In genomic region chr17:43125967-43126910, GRCh38 we compare ENCODE assay signal across 8 cellular contexts. TPM values are rescaled to one million over a fixed set of nuclear protein-coding genes. Genes with fewer than 3 reads are reported as not detected.
DNase-seq lines count a peak whose midpoint lies in the region; ATAC-seq and TF ChIP-seq lines count a peak whose summit lies in the region.

No MANE protein-coding gene starts in this region.

- intact Hi-C loops in naive thymus-derived CD4-positive, alpha-beta T cell (cut with micrococcal nuclease) = loop anchor here (1.0 to 5.0 kb wide), 9 partner anchors 44 to 517 kb away; partner anchors contain the start of genes DHX8 (in 2 of the 2), RPL27 (in 2 of the 2), TMEM106A (in 2 of the 2) and BECN1 (in 1 of the 2)

- H3K36me3 Mint-ChIP-seq in naive thymus-derived CD4-positive, alpha-beta T cell = peaks cover 0 to 19% (median 7%) of the 10 kb centered on the region in 5 donors

- peak overlapping the region; percentile 80 for H3K4me3 ChIP-seq in coronary artery
- H3K4me3 ChIP-seq in naive thymus-derived CD4-positive, alpha-beta T cell (ENCODE audit: low read length) = peak overlapping the region; percentile 83

- H3K36me3 ChIP-seq in naive thymus-derived CD4-positive, alpha-beta T cell (ENCODE audit: control insufficient read depth in 2 of 3, insufficient read depth in 3 of 3, low read length in 3 of 3) = peaks cover 0 to 10% (median 0%) of the 10 kb centered on the region in 3 experiments

- H3K4me1 Mint-ChIP-seq in naive thymus-derived CD4-positive, alpha-beta T cell = peaks cover 14 to 44% (median 36%) of the 10 kb centered on the region in 7 donors

- DNase-seq in ELR (ENCODE audit: low read depth) = peak; percentile 50
- DNase-seq in NOMO-1 treated with dmso at 0.1 percent for 144 hours (lab: John Stamatoyannopoulos, UW; ENCODE audit: unreplicated experiment) = peak; percentile 4
- no peak for DNase-seq in coronary artery (ENCODE audit: low spot score)
- DNase-seq in naive thymus-derived CD4-positive, alpha-beta T cell = peak in 2 of 9 donors; percentile 3 to 18
- no peak for DNase-seq in GM10248 (ENCODE audit: extremely low spot score)
- DNase-seq in stimulated activated CD4-positive, alpha-beta T cell treated with anti-CD3 and anti-CD28 coated beads, Interleukin-1b, Interleukin-23, amount 100 ng/mL, for 48 hours = no peak
- DNase-seq in middle frontal gyrus (ENCODE audit: extremely low spot score, low spot score) = no peak

- no peaks in the 10 kb centered on the region for H3K27me3 ChIP-seq in naive thymus-derived CD4-positive, alpha-beta T cell (ENCODE audit: control insufficient read depth in 2 of 2, insufficient read depth in 2 of 2, low read length in 2 of 2)

- POLR2A ChIA-PET in naive thymus-derived CD4-positive, alpha-beta T cell (lab: Charles Lee) = interaction anchor here (1.2 to 2.3 kb wide), 2 partner anchors 44 to 45 kb away, joined by 3 to 9 read pairs; partner anchors contain the start of gene NBR1
- POLR2A ChIA-PET in GM10248 (lab: Yijun Ruan, JAX) = no interaction called here

- peaks cover 0 to 2% (median 0%) of the 10 kb centered on the region in 11 donors for H3K9me3 Mint-ChIP-seq in naive thymus-derived CD4-positive, alpha-beta T cell

- ATAC-seq in naive thymus-derived CD4-positive, alpha-beta T cell = no peak
- ATAC-seq in GM21526 (IDR thresholded peaks at IDR 0.05; ENCODE audit: low FRiP score, unreplicated experiment) = no peak

- peaks cover 6 to 8% of the 10 kb centered on the region in 2 donors for H3K4me1 ChIP-seq in naive thymus-derived CD4-positive, alpha-beta T cell (ENCODE audit: control insufficient read depth in 2 of 2, insufficient read depth in 2 of 2, low read length in 2 of 2)

- no peaks in the 10 kb centered on the region for H3K9me3 ChIP-seq in naive thymus-derived CD4-positive, alpha-beta T cell (ENCODE audit: control insufficient read depth in 2 of 3, low read length in 3 of 3)

- peak overlapping the region; percentile 54 to 98 (median 93) for H3K27ac Mint-ChIP-seq in naive thymus-derived CD4-positive, alpha-beta T cell

- no peaks in the 10 kb centered on the region for H3K27me3 Mint-ChIP-seq in naive thymus-derived CD4-positive, alpha-beta T cell

- TF ChIP-seq CTCF in coronary artery (IDR thresholded peaks at IDR 0.05) (no peak), GM10248 (IDR thresholded peaks at IDR 0.05; ENCODE audit: control extremely low read depth, extremely low read depth, low read depth, missing control alignments) (no peak)

- H3K27ac ChIP-seq in coronary artery = peak overlapping the region; percentile 54 to 90
- H3K27ac ChIP-seq in naive thymus-derived CD4-positive, alpha-beta T cell (ENCODE audit: low read depth, low read length) = peak overlapping the region; percentile 83

- H3K4me3 Mint-ChIP-seq in naive thymus-derived CD4-positive, alpha-beta T cell = peak overlapping the region; percentile 88 to 97 (median 94)

- CTCF ChIA-PET in naive thymus-derived CD4-positive, alpha-beta T cell (lab: Charles Lee) = no interaction called here
- CTCF ChIA-PET in GM10248 (lab: Yijun Ruan, JAX) = interaction anchor here (1.3 kb wide), 1 partner anchor 128 kb away, joined by 4 read pairs; the partner anchor contains the start of gene RPL27

RNA-seq across cellular contexts. Expression of gene BRCA1, which starts 1.1 kb away (rescaled TPM):
- total RNA-seq in naive thymus-derived CD4-positive, alpha-beta T cell = 10 to 100 TPM in 1 of 5 experiments, 1 to 10 TPM in 4; 2.6 to 54.1 (median 5.4) TPM
- polyA plus RNA-seq in naive thymus-derived CD4-positive, alpha-beta T cell = 1 to 10 TPM; 1.1 to 3.0 TPM

RNA-seq across cellular contexts. Expression of gene NBR1, which starts 44.8 kb away (rescaled TPM):
- 10 to 100 TPM; 44.6 to 83.0 (median 64.3) TPM for total RNA-seq in naive thymus-derived CD4-positive, alpha-beta T cell
- polyA plus RNA-seq in naive thymus-derived CD4-positive, alpha-beta T cell = 10 to 100 TPM; 72.2 to 93.2 TPM

Comparison
In these comparisons a context has a peak if more than half of its experiments do, and no peak if none do; other contexts are left out.
1. DNase-seq: peak in ELR (single experiment) and NOMO-1 treated with dmso at 0.1 percent for 144 hours (single experiment); none in coronary artery (single experiment), GM10248 (single experiment), stimulated activated CD4-positive, alpha-beta T cell treated with anti-CD3 and anti-CD28 coated beads, Interleukin-1b, Interleukin-23, amount 100 ng/mL, for 48 hours (single experiment) and middle frontal gyrus (single experiment).